19 cellular contexts compared by ENCODE assay signal in the genomic region with DNA sequence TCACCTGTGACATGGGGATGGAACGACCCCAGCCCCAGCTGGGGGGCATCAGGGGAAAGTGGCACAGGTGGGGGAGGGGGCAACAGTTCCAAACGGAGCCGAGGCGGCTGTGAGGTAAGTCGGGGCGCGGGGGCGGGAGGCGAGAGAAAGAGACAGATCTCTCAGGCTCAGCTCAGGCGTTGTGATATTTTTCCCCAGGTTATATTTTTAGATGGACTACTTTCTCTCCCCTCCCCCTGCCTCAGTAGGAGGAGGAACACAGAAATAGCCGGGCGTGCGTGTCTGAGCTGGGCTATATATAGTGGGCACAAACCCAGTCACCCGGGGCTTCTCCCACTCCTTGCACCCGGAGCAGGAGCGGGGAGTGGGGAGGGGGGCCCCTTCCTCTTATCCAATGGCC.
"Had no signal": no experiment of that assay in that cellular context is flagged by ENCODE, and none has a peak within 500 bp of the region (broad histone marks: within the 10 kb centered on the region; RNA-seq: fewer than 3 reads in every experiment).

No MANE protein-coding gene starts in this region.

- H2AFZ ChIP-seq: hepatocyte, parathyroid adenoma had no signal

- H3K36me3 ChIP-seq: esophagus muscularis mucosa, gastrocnemius medialis, suprapubic skin, tibial artery, upper lobe of left lung, uterus had no signal

- H3K9me3 ChIP-seq: esophagus muscularis mucosa, gastrocnemius medialis, psoas muscle, suprapubic skin, tibial artery, upper lobe of left lung, uterus had no signal

- DNase-seq: effector memory CD8-positive, alpha-beta T cell; gastrocnemius medialis; kidney; left cardiac atrium; naive B cell; psoas muscle; stimulated activated CD4-positive, alpha-beta T cell treated with anti-CD3 and anti-CD28 coated beads, Interleukin-4, amount 100 ng/mL, for 1 hour; stimulated activated CD8-positive, alpha-beta memory T cell treated with anti-CD3 and anti-CD28 coated beads, Interleukin-4, amount 100 ng/mL, for 48 hours; stimulated activated naive CD8-positive, alpha-beta T cell treated with anti-CD3 and anti-CD28 coated beads, Interleukin-15, Interleukin-2, amounts not matched to agents 100 U/mL and 50 U/mL, for 24 hours; tibial artery; upper lobe of left lung; uterus had no signal

- H3K27me3 ChIP-seq: hepatocyte, upper lobe of left lung, uterus had no signal

- FAIRE-seq: kidney had no signal

- ATAC-seq: effector memory CD8-positive, alpha-beta T cell; gastrocnemius medialis; psoas muscle; stimulated activated effector memory CD8-positive, alpha-beta T cell treated with anti-CD3 and anti-CD28 coated beads, Interleukin-12 subunit alpha, Interleukin-12 subunit beta, amount 100 ng/mL, for 72 hours; stimulated activated naive CD8-positive, alpha-beta T cell treated with anti-CD3 and anti-CD28 coated beads, Interleukin-15, Interleukin-2, amounts not matched to agents 100 U/mL and 50 U/mL, for 24 hours had no signal

- H3K4me3 ChIP-seq: esophagus muscularis mucosa, gastrocnemius medialis, hepatocyte, psoas muscle, smooth muscle cell, suprapubic skin, tibial artery, upper lobe of left lung, uterus had no signal

- H3K4me2 ChIP-seq: hepatocyte, smooth muscle cell had no signal

- H3K27ac ChIP-seq: epithelial cell of prostate, esophagus muscularis mucosa, gastrocnemius medialis, hepatocyte, parathyroid adenoma, psoas muscle, suprapubic skin, tibial artery, upper lobe of left lung, uterus had no signal

- H3K4me1 ChIP-seq: esophagus muscularis mucosa, gastrocnemius medialis, parathyroid adenoma, psoas muscle, suprapubic skin, tibial artery, upper lobe of left lung, uterus had no signal

- H3K79me2 ChIP-seq: hepatocyte, parathyroid adenoma had no signal

- H3K9ac ChIP-seq: parathyroid adenoma had no signal
